8 cellular contexts compared by ENCODE assay signal in the genomic region with DNA sequence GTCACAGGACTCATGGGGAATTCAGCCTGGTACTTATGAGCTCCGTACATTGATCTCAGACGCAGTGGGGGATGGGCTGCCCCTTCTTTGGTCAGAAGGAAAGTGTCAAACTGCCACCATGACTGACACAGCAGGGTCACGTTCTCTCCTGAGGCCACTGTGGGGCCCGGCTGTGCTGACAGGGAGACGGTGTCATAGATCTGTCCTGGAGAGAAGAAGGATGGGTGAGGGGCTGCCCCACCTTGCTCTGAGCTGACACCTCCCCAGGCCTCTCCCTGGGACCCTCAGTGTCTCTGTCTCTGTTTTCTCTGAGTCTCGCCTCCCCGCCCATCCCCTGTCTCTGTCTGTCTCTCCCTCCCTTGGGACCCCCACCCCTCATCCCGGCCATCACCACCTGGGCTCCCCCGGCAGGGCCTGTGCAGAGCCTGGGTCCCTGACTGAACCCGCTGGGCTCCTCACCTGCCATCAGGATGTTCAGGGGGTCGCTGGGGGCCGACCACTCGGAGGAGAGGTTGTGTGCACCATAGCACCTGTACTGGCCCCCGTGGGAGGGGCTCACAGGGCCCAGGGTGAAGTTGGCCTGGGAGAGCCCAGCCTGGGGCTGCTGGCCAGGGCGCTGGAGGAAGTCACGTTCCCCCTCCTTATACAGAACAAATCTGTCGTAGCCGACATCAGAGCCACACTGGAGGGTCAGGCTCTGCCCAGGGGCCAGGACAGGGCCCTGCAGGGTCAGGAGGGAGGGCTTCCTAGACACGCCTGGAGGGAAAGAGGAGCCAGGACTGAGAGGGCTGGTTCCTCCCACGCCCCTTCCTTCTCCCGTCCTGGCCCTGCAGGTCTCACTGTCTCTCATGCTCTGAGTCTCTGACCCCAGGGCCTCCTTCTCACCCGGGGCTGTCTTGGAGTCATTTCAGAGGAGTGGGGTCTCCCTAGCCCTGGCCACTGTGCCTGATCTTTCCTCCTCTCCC. TPM values are rescaled to one million over a fixed set of nuclear protein-coding genes. Genes with fewer than 3 reads are reported as not detected.
"Had no signal": no experiment of that assay in that cellular context is flagged by ENCODE, and none has a peak within 500 bp of the region (broad histone marks: within the 10 kb centered on the region; RNA-seq: fewer than 3 reads in every experiment).

No MANE protein-coding gene starts in this region.

RNA-seq across cellular contexts. Expression of a gene that starts 1.9 kb away (rescaled TPM):
- total RNA-seq: activated CD4-positive, alpha-beta T cell treated with anti-CD3 and anti-CD28 coated beads for 36 hours; activated CD8-positive, alpha-beta T cell treated with anti-CD3 and anti-CD28 coated beads for 36 hours; activated naive CD8-positive, alpha-beta T cell treated with anti-CD3 and anti-CD28 coated beads for 36 hours; activated T-cell treated with anti-CD3 and anti-CD28 coated beads, Interleukin-2, amount 50 U/mL, for 72 hours; activated T-helper 2 cell treated with anti-CD3 and anti-CD28 coated beads, Interferon-gamma antibody, Interleukin-2, Interleukin-4, amounts not matched to agents 10 μg/mL and 5 μg/mL and 100 μg/mL, durations not matched to agents 14 hours and 24 hours and 36 hours; SJCRH30 had no signal
- polyA plus RNA-seq: SK-N-SH had no signal

RNA-seq across cellular contexts. Expression of a gene that starts 16.4 kb away (rescaled TPM):
- total RNA-seq: activated CD4-positive, alpha-beta T cell treated with anti-CD3 and anti-CD28 coated beads for 36 hours; activated CD8-positive, alpha-beta T cell treated with anti-CD3 and anti-CD28 coated beads for 36 hours; activated naive CD8-positive, alpha-beta T cell treated with anti-CD3 and anti-CD28 coated beads for 36 hours; T-helper 2 cell treated with Interferon-gamma antibody and Interleukin-4, amounts not matched to agents 100 ng/mL and 5 ng/mL, for 36 hours had no signal
- polyA plus RNA-seq: SK-N-SH had no signal

RNA-seq across cellular contexts. Expression of a gene that starts 17.8 kb away (rescaled TPM):
- total RNA-seq: activated CD4-positive, alpha-beta T cell treated with anti-CD3 and anti-CD28 coated beads for 36 hours; activated CD8-positive, alpha-beta T cell treated with anti-CD3 and anti-CD28 coated beads for 36 hours; activated naive CD8-positive, alpha-beta T cell treated with anti-CD3 and anti-CD28 coated beads for 36 hours had no signal
- polyA plus RNA-seq: SK-N-SH had no signal

RNA-seq across cellular contexts. Expression of a gene that starts 40.3 kb away (rescaled TPM):
- total RNA-seq: activated CD4-positive, alpha-beta T cell treated with anti-CD3 and anti-CD28 coated beads for 36 hours; activated CD8-positive, alpha-beta T cell treated with anti-CD3 and anti-CD28 coated beads for 36 hours; activated naive CD8-positive, alpha-beta T cell treated with anti-CD3 and anti-CD28 coated beads for 36 hours; activated T-cell treated with anti-CD3 and anti-CD28 coated beads, Interleukin-2, amount 50 U/mL, for 72 hours; activated T-helper 2 cell treated with anti-CD3 and anti-CD28 coated beads, Interferon-gamma antibody, Interleukin-2, Interleukin-4, amounts not matched to agents 10 μg/mL and 5 μg/mL and 100 μg/mL, durations not matched to agents 14 hours and 24 hours and 36 hours; SJCRH30; T-helper 2 cell treated with Interferon-gamma antibody and Interleukin-4, amounts not matched to agents 100 ng/mL and 5 ng/mL, for 36 hours had no signal
- polyA plus RNA-seq: SK-N-SH had no signal
